ENCODE assay signal across 8 cellular contexts in the genomic region with DNA sequence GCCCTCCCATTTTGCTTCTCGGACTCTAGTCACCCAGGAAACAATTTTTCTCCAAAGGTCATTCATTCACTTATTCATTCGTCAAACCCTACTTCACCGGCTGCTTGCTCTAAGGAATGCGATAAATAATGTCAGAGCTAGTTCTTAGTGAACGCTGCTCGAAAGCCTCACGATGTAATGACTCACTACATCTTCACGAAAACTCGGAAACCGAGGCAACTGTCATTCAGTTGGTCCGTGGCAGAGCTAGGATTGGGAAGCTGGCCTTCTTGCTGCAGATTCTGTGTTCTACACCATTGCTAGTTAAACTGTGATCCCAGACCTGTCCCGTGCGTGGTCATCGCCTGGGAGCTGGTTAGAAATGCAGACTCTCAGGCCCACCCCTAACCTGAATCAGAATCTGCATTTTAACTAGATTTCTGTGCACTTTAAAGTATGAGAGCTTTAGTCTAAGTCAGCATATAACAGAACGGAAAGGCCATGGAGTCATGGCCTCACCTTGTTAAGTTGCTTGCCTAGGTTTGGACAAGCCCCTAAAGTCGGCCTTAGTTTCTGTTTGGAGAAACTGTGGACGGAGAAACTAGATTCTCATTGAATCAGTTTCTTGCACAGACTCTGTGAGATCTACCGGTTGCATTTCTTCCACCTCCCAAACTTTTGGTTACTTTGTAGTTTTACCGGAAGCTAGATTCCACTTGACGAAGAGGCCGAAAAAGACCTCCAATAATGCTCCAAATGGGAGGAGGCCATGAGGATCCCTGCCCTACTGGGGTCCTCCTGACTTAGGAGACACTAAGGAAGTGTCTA. TPM values are rescaled to one million over a fixed set of nuclear protein-coding genes. Genes with fewer than 3 reads are reported as not detected.
DNase-seq lines count a peak whose midpoint lies in the region; ATAC-seq and TF ChIP-seq lines count a peak whose summit lies in the region.

No MANE protein-coding gene starts in this region.

- peaks cover 36% of the 10 kb centered on the region for H3K36me3 Mint-ChIP-seq in activated naive CD4-positive, alpha-beta T cell treated with anti-CD3 and anti-CD28 coated beads, Interleukin-2, amount 10 ng/mL, durations not matched to agents 7 days and 5 days
- no peaks in the 10 kb centered on the region for H3K36me3 Mint-ChIP-seq in endodermal cell (ENCODE audit: low read depth)

- no peak for TF ChIP-seq CTCF in endodermal cell (conservative IDR thresholded peaks at IDR 0.05)

- H3K9ac ChIP-seq in endodermal cell (ENCODE audit: extremely low read depth, low read length, poor library complexity, severe bottlenecking): no peak overlapping the region

- H3K4me3 ChIP-seq in SJSA1: peak overlapping the region; percentile 96
- peak overlapping the region; percentile 85 for H3K4me3 ChIP-seq in endodermal cell (ENCODE audit: low read length)
- peak overlapping the region; percentile 93 for H3K4me3 ChIP-seq in neuron (ENCODE audit: low read length)

- no peak for ATAC-seq in GM18498 (IDR thresholded peaks at IDR 0.05; ENCODE audit: unreplicated experiment)

- peak overlapping the region; percentile 53 for H2AFZ ChIP-seq in neuron (ENCODE audit: low read depth, low read length)

- peak overlapping the region; percentile 100 for H3K4me3 Mint-ChIP-seq in activated naive CD4-positive, alpha-beta T cell treated with anti-CD3 and anti-CD28 coated beads, Interleukin-2, amount 10 ng/mL, durations not matched to agents 7 days and 5 days
- peak overlapping the region; percentile 69 for H3K4me3 Mint-ChIP-seq in endodermal cell

- CTCF ChIA-PET in activated naive CD4-positive, alpha-beta T cell treated with anti-CD3 and anti-CD28 coated beads, Interleukin-2, amount 10 ng/mL, durations not matched to agents 7 days and 5 days (lab: Charles Lee): interaction anchor here (0.7 to 2.2 kb wide), 6 partner anchors 13 to 101 kb away, joined by 3 to 6 read pairs (median 5); no protein-coding TSS in a partner anchor

- H3K27me3 ChIP-seq in SJSA1 (replicated peaks) (no peaks in the 10 kb centered on the region), endodermal cell (ENCODE audit: control insufficient read depth, insufficient read depth, low read length, poor library complexity, severe bottlenecking) (no peaks in the 10 kb centered on the region), neuron (ENCODE audit: insufficient read depth, low read length) (no peaks in the 10 kb centered on the region)

- no peak for DNase-seq in activated naive CD4-positive, alpha-beta T cell treated with anti-CD3 and anti-CD28 coated beads, Interleukin-2, amount 10 ng/mL, durations not matched to agents 7 days and 5 days
- no peak for DNase-seq in activated naive CD4-positive, alpha-beta T cell treated with Interleukin-2 at 50 U/mL for 16 hours
- DNase-seq in SJSA1 (ENCODE audit: low read depth in 1 of 2, low spot score in 2 of 2) (no peak), endodermal cell (no peak), C1 segment of cervical spinal cord (lab: John Stamatoyannopoulos, UW) (no peak), superior temporal gyrus (ENCODE audit: extremely low spot score) (no peak)

- 46 to 56% methylated on average over 17 to 21 of the region's 21 CpGs for WGBS in endodermal cell (ENCODE audit: insufficient coverage in 1 of 2, insufficient read length in 1 of 2), 2 experiments

- peak overlapping the region; percentile 88 for H3K27ac Mint-ChIP-seq in activated naive CD4-positive, alpha-beta T cell treated with anti-CD3 and anti-CD28 coated beads, Interleukin-2, amount 10 ng/mL, durations not matched to agents 7 days and 5 days
- H3K27ac Mint-ChIP-seq in endodermal cell: peak overlapping the region; percentile 62

- H3K9me3 ChIP-seq in SJSA1 (replicated peaks) (0 out of 2 replicates have a peak, but pooled peaks cover 5% of the 10 kb centered on the region), endodermal cell (ENCODE audit: control insufficient read depth, low read length) (no peaks in the 10 kb centered on the region), neuron (ENCODE audit: low read length) (no peaks in the 10 kb centered on the region)

- H3K36me3 ChIP-seq in SJSA1 (peaks cover 43% of the 10 kb centered on the region), endodermal cell (ENCODE audit: control insufficient read depth, insufficient read depth, low read length) (no peaks in the 10 kb centered on the region), neuron (ENCODE audit: insufficient read depth, low read length) (no peaks in the 10 kb centered on the region)

- H3K27ac ChIP-seq in SJSA1 (peak overlapping the region; percentile 51), endodermal cell (ENCODE audit: low read depth, low read length) (no peak overlapping the region)

- H3K4me1 ChIP-seq in SJSA1 (replicated peaks): peaks cover 26% of the 10 kb centered on the region
- peaks cover 3% of the 10 kb centered on the region for H3K4me1 ChIP-seq in endodermal cell (ENCODE audit: control insufficient read depth, insufficient read depth, low read length)
- H3K4me1 ChIP-seq in neuron (ENCODE audit: insufficient read depth, low read length): peaks cover 25% of the 10 kb centered on the region

- peaks cover 49% of the 10 kb centered on the region for H3K4me1 Mint-ChIP-seq in activated naive CD4-positive, alpha-beta T cell treated with anti-CD3 and anti-CD28 coated beads, Interleukin-2, amount 10 ng/mL, durations not matched to agents 7 days and 5 days
- peaks cover 24% of the 10 kb centered on the region for H3K4me1 Mint-ChIP-seq in endodermal cell

- no peaks in the 10 kb centered on the region for H3K27me3 Mint-ChIP-seq in activated naive CD4-positive, alpha-beta T cell treated with anti-CD3 and anti-CD28 coated beads, Interleukin-2, amount 10 ng/mL, durations not matched to agents 7 days and 5 days
- peaks cover 14% of the 10 kb centered on the region for H3K27me3 Mint-ChIP-seq in endodermal cell (ENCODE audit: insufficient read depth)

- no peaks in the 10 kb centered on the region for H3K9me3 Mint-ChIP-seq in activated naive CD4-positive, alpha-beta T cell treated with anti-CD3 and anti-CD28 coated beads, Interleukin-2, amount 10 ng/mL, durations not matched to agents 7 days and 5 days
- no peaks in the 10 kb centered on the region for H3K9me3 Mint-ChIP-seq in endodermal cell

RNA-seq across cellular contexts. Expression of gene CCND3, which starts 0.6 kb away (rescaled TPM):
- total RNA-seq in SJSA1 (2014; rRNA removed; shearing (Covaris generic)): 75.1 and 102 TPM in 2 replicates
- total RNA-seq in endodermal cell: 10 to 100 TPM in 1 of 2 donors, 1 to 10 TPM in 1; 8.5 to 11.7 TPM
- polyA plus RNA-seq in endodermal cell (2013, experiment 1 of 2): 16.0 TPM
- polyA plus RNA-seq in endodermal cell (2013, experiment 2 of 2): 15.9 TPM

RNA-seq across cellular contexts. Expression of gene BYSL, which starts 20.9 kb away (rescaled TPM):
- 21.5 and 24.2 TPM in 2 replicates for total RNA-seq in SJSA1 (2014; rRNA removed; shearing (Covaris generic))
- total RNA-seq in endodermal cell: 10 to 100 TPM; 29.4 to 36.3 TPM
- polyA plus RNA-seq in endodermal cell (2013, experiment 1 of 2): 35.8 TPM
- polyA plus RNA-seq in endodermal cell (2013, experiment 2 of 2): 29.1 TPM

RNA-seq across cellular contexts. Expression of gene MED20, which starts 21.3 kb away (rescaled TPM):
- total RNA-seq in SJSA1 (2014; rRNA removed; shearing (Covaris generic)): 31.9 and 46.8 TPM in 2 replicates
- total RNA-seq in endodermal cell: 10 to 100 TPM; 27.4 to 38.4 TPM
- 24.3 TPM for polyA plus RNA-seq in endodermal cell (2013, experiment 1 of 2)
- polyA plus RNA-seq in endodermal cell (2013, experiment 2 of 2): 22.4 TPM

RNA-seq across cellular contexts. Expression of gene USP49, which starts 47.1 kb away (rescaled TPM):
- total RNA-seq in SJSA1 (2014; rRNA removed; shearing (Covaris generic)): 1.0 and 2.3 TPM in 2 replicates
- 10 to 100 TPM; 14.0 to 18.9 TPM for total RNA-seq in endodermal cell
- 17.2 TPM for polyA plus RNA-seq in endodermal cell (2013, experiment 1 of 2)
- 14.8 TPM for polyA plus RNA-seq in endodermal cell (2013, experiment 2 of 2)
